Comparison of ENCODE assay signal across 1 cellular context in the genomic region with DNA sequence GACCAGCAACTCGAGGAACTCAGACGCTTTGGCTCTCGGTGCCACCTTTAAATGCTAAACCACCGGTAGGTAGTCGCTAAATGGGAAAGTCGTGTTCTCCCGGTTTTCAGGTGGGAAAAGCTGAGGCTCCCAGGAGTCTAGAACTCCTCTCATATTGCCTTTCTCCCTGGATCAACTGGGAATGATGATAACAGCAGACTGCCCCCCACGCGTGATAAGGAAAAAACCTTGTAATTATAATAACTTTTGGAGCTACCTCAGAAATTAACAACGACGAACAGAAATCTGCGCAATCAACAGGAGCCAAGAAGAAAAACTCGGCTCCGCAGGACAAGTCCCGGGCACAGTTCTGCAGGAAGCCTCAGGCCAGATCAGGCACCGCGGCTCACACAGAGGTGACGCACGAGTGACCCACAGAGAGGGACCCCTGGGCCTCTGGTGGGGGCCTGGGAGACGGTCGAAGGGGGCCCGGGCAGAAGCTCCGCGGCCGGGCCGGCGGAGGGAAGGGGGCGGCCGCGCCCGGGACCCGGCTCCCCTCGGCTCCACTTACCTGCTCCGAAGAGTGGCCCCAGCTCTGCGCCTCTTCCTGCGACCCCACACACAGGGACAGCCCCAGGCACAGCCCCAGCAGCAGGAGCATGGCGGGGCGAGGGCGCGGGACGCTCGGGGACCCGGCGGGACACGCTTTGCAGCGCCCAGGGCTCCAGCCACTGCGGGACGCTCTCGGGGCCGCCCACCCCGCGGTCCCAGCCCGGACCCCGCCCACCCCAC.
TF ChIP-seq lines count a peak whose summit lies in the region.

A gene (minus strand): TSS at position 714 of the 771 bp plus-strand sequence. CDS start 74 bp downstream, at position 640.

TF ChIP-seq in liver, 16 proteins besides CTCF, POLR2A, EP300 and RAD21 (continued from another document):
- TF ChIP-seq, protein P1, sequence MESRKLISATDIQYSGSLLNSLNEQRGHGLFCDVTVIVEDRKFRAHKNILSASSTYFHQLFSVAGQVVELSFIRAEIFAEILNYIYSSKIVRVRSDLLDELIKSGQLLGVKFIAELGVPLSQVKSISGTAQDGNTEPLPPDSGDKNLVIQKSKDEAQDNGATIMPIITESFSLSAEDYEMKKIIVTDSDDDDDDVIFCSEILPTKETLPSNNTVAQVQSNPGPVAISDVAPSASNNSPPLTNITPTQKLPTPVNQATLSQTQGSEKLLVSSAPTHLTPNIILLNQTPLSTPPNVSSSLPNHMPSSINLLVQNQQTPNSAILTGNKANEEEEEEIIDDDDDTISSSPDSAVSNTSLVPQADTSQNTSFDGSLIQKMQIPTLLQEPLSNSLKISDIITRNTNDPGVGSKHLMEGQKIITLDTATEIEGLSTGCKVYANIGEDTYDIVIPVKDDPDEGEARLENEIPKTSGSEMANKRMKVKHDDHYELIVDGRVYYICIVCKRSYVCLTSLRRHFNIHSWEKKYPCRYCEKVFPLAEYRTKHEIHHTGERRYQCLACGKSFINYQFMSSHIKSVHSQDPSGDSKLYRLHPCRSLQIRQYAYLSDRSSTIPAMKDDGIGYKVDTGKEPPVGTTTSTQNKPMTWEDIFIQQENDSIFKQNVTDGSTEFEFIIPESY (IDR thresholded peaks at IDR 0.05), result no peak
- TF ChIP-seq EGR1 (IDR thresholded peaks at IDR 0.05; ENCODE audit: low read depth in 2 of 2), result no peak
- TF ChIP-seq TAF1 (conservative IDR thresholded peaks at IDR 0.05), result no peak
- TF ChIP-seq, protein P2, sequence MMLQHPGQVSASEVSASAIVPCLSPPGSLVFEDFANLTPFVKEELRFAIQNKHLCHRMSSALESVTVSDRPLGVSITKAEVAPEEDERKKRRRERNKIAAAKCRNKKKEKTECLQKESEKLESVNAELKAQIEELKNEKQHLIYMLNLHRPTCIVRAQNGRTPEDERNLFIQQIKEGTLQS (IDR thresholded peaks at IDR 0.05), result no peak
- TF ChIP-seq, protein P3, sequence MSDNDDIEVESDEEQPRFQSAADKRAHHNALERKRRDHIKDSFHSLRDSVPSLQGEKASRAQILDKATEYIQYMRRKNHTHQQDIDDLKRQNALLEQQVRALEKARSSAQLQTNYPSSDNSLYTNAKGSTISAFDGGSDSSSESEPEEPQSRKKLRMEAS (IDR thresholded peaks at IDR 0.05), result no peak
TF ChIP-seq in liver: peak in this region for 0.
